In genomic region chr12:44873898-44874297, GRCh38 we compare ENCODE assay signal across 9 cellular contexts. TPM values are rescaled to one million over a fixed set of nuclear protein-coding genes. Genes with fewer than 3 reads are reported as not detected.
A peak's percentile ranks its signal among the peaks of the same experiment; 100 is the strongest.
DNase-seq lines count a peak whose midpoint lies in the region; ATAC-seq and TF ChIP-seq lines count a peak whose summit lies in the region.
"Had no signal": no experiment of that assay in that cellular context is flagged by ENCODE, and none has a peak within 500 bp of the region (broad histone marks: within the 10 kb centered on the region; RNA-seq: fewer than 3 reads in every experiment).

No MANE protein-coding gene starts in this region.

- CTCF ChIA-PET in MCF 10A (lab: Yijun Ruan, JAX) = interaction anchor here (1.2 kb wide), 1 partner anchor 15 kb away, joined by 3 read pairs; no protein-coding TSS in a partner anchor

- no peak for TF ChIP-seq POLR2A in breast epithelium (IDR thresholded peaks at IDR 0.05)

- H3K4me3 ChIP-seq in breast epithelium = no peak overlapping the region
- no peak overlapping the region for H3K4me3 ChIP-seq in fibroblast of mammary gland (ENCODE audit: control insufficient read depth, low read depth, low read length)

- POLR2A ChIA-PET in MCF 10A (lab: Yijun Ruan, JAX) = no interaction called here

- no peaks in the 10 kb centered on the region for H3K36me3 Mint-ChIP-seq in MCF 10A (ENCODE audit: insufficient read depth, unreplicated experiment)
- no peaks in the 10 kb centered on the region for H3K36me3 Mint-ChIP-seq in type B pancreatic cell

- TF ChIP-seq CTCF in MCF 10A (IDR thresholded peaks at IDR 0.05; ENCODE audit: unreplicated experiment) = no peak
- no peak for TF ChIP-seq CTCF in breast epithelium (IDR thresholded peaks at IDR 0.05)
- no peak for TF ChIP-seq CTCF in fibroblast of mammary gland (conservative IDR thresholded peaks at IDR 0.05; ENCODE audit: control insufficient read depth, insufficient read depth, low read depth, low read length)
- TF ChIP-seq CTCF in type B pancreatic cell (conservative IDR thresholded peaks at IDR 0.05) = peak; percentile 65

- no TSS peak for BruUV-seq in MCF 10A (replicated peaks; lab: Mats Ljungman, UMichigan)

- H3K27me3 Mint-ChIP-seq in MCF 10A (ENCODE audit: insufficient read depth, unreplicated experiment) = peaks cover 99% of the 10 kb centered on the region
- peaks cover 68% of the 10 kb centered on the region for H3K27me3 Mint-ChIP-seq in type B pancreatic cell

- no peak for ATAC-seq in GM21515 (IDR thresholded peaks at IDR 0.05; ENCODE audit: unreplicated experiment)
- no peak for ATAC-seq in HG02938 (IDR thresholded peaks at IDR 0.05; ENCODE audit: unreplicated experiment)

- peaks cover 0 to 39% of the 10 kb centered on the region in 2 donors for H3K27me3 ChIP-seq in breast epithelium

- H3K9me3 Mint-ChIP-seq in MCF 10A (ENCODE audit: unreplicated experiment) = no peaks in the 10 kb centered on the region
- H3K9me3 Mint-ChIP-seq in type B pancreatic cell = peaks cover 7% of the 10 kb centered on the region

- no peaks in the 10 kb centered on the region for H3K36me3 ChIP-seq in breast epithelium

- intact Hi-C loops in MCF 10A (cut with micrococcal nuclease) (loop anchor here (1.0 kb wide), 1 partner anchor 859 kb away; no protein-coding TSS in a partner anchor), breast epithelium (cut with DNase I; ENCODE audit: low total_unique reads) (no loop called here)

- H3K4me1 Mint-ChIP-seq in MCF 10A (ENCODE audit: insufficient read depth, unreplicated experiment) (peaks cover 9% of the 10 kb centered on the region), type B pancreatic cell (ENCODE audit: unreplicated experiment) (peaks cover 25% of the 10 kb centered on the region)

- no peak overlapping the region for H3K4me3 Mint-ChIP-seq in MCF 10A (ENCODE audit: unreplicated experiment)
- peak overlapping the region; percentile 84 for H3K4me3 Mint-ChIP-seq in type B pancreatic cell

- DNase-seq in MCF 10A (ENCODE audit: unreplicated experiment) (peak; percentile 6), breast epithelium (ENCODE audit: low spot score in 2 of 2) (no peak), SK-N-DZ (ENCODE audit: low spot score) (peak; percentile 38), fibroblast of mammary gland (ENCODE audit: low read depth) (peak; percentile 21), type B pancreatic cell (ENCODE audit: extremely low spot score, unreplicated experiment) (no peak), T-helper 9 cell (no peak)
- DNase-seq: stimulated activated CD4-positive, alpha-beta T cell treated with anti-CD3 and anti-CD28 coated beads, Interleukin-4, amount 100 ng/mL, for 1 hour had no signal

- H3K27ac ChIP-seq in breast epithelium = no peak overlapping the region

- peaks cover 3 to 5% of the 10 kb centered on the region in 2 donors for H3K4me1 ChIP-seq in breast epithelium

- H3K27ac Mint-ChIP-seq in MCF 10A (ENCODE audit: low read depth, unreplicated experiment) (no peak overlapping the region), type B pancreatic cell (no peak overlapping the region)

- H3K9me3 ChIP-seq in breast epithelium = no peaks in the 10 kb centered on the region

RNA-seq across cellular contexts. Expression of gene NELL2, which starts 2.2 kb away (rescaled TPM):
- not detected in 2 replicates for total RNA-seq in MCF 10A (2022)
- total RNA-seq in breast epithelium = 10 to 100 TPM in 1 of 3 donors, 1 to 10 TPM in 2; 4.9 to 10.1 (median 9.9) TPM
- polyA plus RNA-seq in SK-N-DZ (2014; cell fraction: cytosol; rRNA removed) = 241 and 334 TPM in 2 replicates
- polyA plus RNA-seq in SK-N-DZ (2014; cell fraction: nucleus; rRNA removed) = 159 and 161 TPM in 2 replicates
- 10.4 and 27.1 TPM in 2 replicates for total RNA-seq in type B pancreatic cell (ENCODE audit: low replicate concordance)

Comparison
In these comparisons a context has a peak if more than half of its experiments do, and no peak if none do; other contexts are left out.
1. DNase-seq: peak in MCF 10A (single experiment), SK-N-DZ (single experiment) and fibroblast of mammary gland (single experiment); none in breast epithelium (0 of 2), type B pancreatic cell (single experiment) and T-helper 9 cell (single experiment).